ENCODE assay signal across 15 cellular contexts in genomic region chr17:12296120-12296727, GRCh38.
DNase-seq lines count a peak whose midpoint lies in the region; ATAC-seq and TF ChIP-seq lines count a peak whose summit lies in the region.
"Had no signal": no experiment of that assay in that cellular context is flagged by ENCODE, and none has a peak within 500 bp of the region (broad histone marks: within the 10 kb centered on the region; RNA-seq: fewer than 3 reads in every experiment).

No MANE protein-coding gene starts in this region.

- no peak overlapping the region for H2AK9ac ChIP-seq in IMR-90 (replicated peaks; ENCODE audit: low read depth, low read length, poor library complexity)

- no peaks in the 10 kb centered on the region for H4K20me1 ChIP-seq in IMR-90 (ENCODE audit: insufficient read depth, low read length)

- no peak overlapping the region for H2BK15ac ChIP-seq in IMR-90 (ENCODE audit: low read depth, low read length)

- peak overlapping the region; percentile 65 for H2AFZ ChIP-seq in IMR-90 (replicated peaks; ENCODE audit: low read length, poor library complexity)
- H2AFZ ChIP-seq: parathyroid adenoma had no signal

- H3K4me2 ChIP-seq in IMR-90 (ENCODE audit: low read depth, low read length) = peak overlapping the region; percentile 74

- no peak overlapping the region for H3K4me3 ChIP-seq in IMR-90 (ENCODE audit: insufficient read depth, low read depth, low read length)
- H3K4me3 ChIP-seq: uterus had no signal

- no peak for TF ChIP-seq CTCF in IMR-90 (conservative IDR thresholded peaks at IDR 0.05; ENCODE audit: low read depth, low read length)

- no peak overlapping the region; a peak in 1 of 4 replicates for H4K8ac ChIP-seq in IMR-90 (ENCODE audit: low read depth in 2 of 2, low read length in 2 of 2)

- H3K9me3 Mint-ChIP-seq in stimulated activated memory B cell treated with anti-CD40 and anti-IgM and Interleukin-4, amounts not matched to agents 10 μg/mL and 1 μg/mL and 100 μg/mL, for 72 hours = no peaks in the 10 kb centered on the region

- CTCF ChIA-PET in IMR-90 (lab: Yijun Ruan, JAX) = no interaction called here

- H2BK5ac ChIP-seq in IMR-90 (ENCODE audit: low read depth, low read length, poor library complexity, severe bottlenecking) = no peak overlapping the region

- in situ Hi-C loops in IMR-90 (cut with MboI; ENCODE audit: low sequenced_read_pairs) = no loop called here

- H2BK20ac ChIP-seq in IMR-90 (ENCODE audit: low read depth, low read length) = peak overlapping the region; percentile 21; the same call in 1 of the 2 replicates

- H3K4ac ChIP-seq in IMR-90 (ENCODE audit: low read depth, low read length) = no peak overlapping the region; the same call in 1 of the 2 replicates

- no peaks in the 10 kb centered on the region for H3K36me3 ChIP-seq in IMR-90 (ENCODE audit: control insufficient read depth, insufficient read depth, low read length)
- H3K36me3 ChIP-seq: uterus had no signal

- BruUV-seq in IMR-90 (replicated peaks; lab: Mats Ljungman, UMichigan) = no TSS peak

- TF ChIP-seq RAD21 in IMR-90 (IDR thresholded peaks at IDR 0.05; ENCODE audit: low read length) = no peak

- POLR2A ChIA-PET in IMR-90 (lab: Charles Lee; ENCODE audit: unreplicated experiment) = no interaction called here

- ATAC-seq in IMR-90 (ENCODE audit: low read depth) (peak; percentile 75), HG02610 (IDR thresholded peaks at IDR 0.05; ENCODE audit: unreplicated experiment) (no peak)
- no peak for ATAC-seq in stimulated activated memory B cell treated with anti-CD40 and anti-IgM and Interleukin-4, amounts not matched to agents 10 μg/mL and 1 μg/mL and 100 μg/mL, for 72 hours
- ATAC-seq: activated CD8-positive, alpha-beta memory T cell treated with anti-CD3 and anti-CD28 coated beads, Interleukin-2, amount 10 ng/mL, durations not matched to agents 7 days and 5 days had no signal

- H3K27ac Mint-ChIP-seq in stimulated activated memory B cell treated with anti-CD40 and anti-IgM and Interleukin-4, amounts not matched to agents 10 μg/mL and 1 μg/mL and 100 μg/mL, for 72 hours = no peak overlapping the region
- H3K27ac Mint-ChIP-seq: activated CD8-positive, alpha-beta memory T cell treated with anti-CD3 and anti-CD28 coated beads, Interleukin-2, amount 10 ng/mL, durations not matched to agents 7 days and 5 days; activated naive CD4-positive, alpha-beta T cell treated with anti-CD3 and anti-CD28 coated beads, Interleukin-2, amount 50 U/mL, for 24 hours; dendritic cell treated with granulocyte-macrophage colony-stimulating factor and Interleukin-4, amounts not matched to agents 40 ng/mL and 50 ng/mL, for 4 days had no signal

- H3K9me1 ChIP-seq in IMR-90 (ENCODE audit: insufficient read depth, low read length) = no peaks in the 10 kb centered on the region

- H3K18ac ChIP-seq in IMR-90 (ENCODE audit: low read depth, low read length) = peak overlapping the region; percentile 61; the same call in 1 of the 2 replicates

- no peak overlapping the region for H3K4me3 Mint-ChIP-seq in stimulated activated memory B cell treated with anti-CD40 and anti-IgM and Interleukin-4, amounts not matched to agents 10 μg/mL and 1 μg/mL and 100 μg/mL, for 72 hours
- H3K4me3 Mint-ChIP-seq: activated CD8-positive, alpha-beta memory T cell treated with anti-CD3 and anti-CD28 coated beads, Interleukin-2, amount 10 ng/mL, durations not matched to agents 7 days and 5 days; activated naive CD4-positive, alpha-beta T cell treated with anti-CD3 and anti-CD28 coated beads, Interleukin-2, amount 50 U/mL, for 24 hours; dendritic cell treated with granulocyte-macrophage colony-stimulating factor and Interleukin-4, amounts not matched to agents 40 ng/mL and 50 ng/mL, for 4 days had no signal

- peak overlapping the region; percentile 67; the same call in 1 of the 2 replicates for H4K5ac ChIP-seq in IMR-90 (ENCODE audit: low read depth, low read length)

- no peaks in the 10 kb centered on the region for H3K27me3 Mint-ChIP-seq in stimulated activated memory B cell treated with anti-CD40 and anti-IgM and Interleukin-4, amounts not matched to agents 10 μg/mL and 1 μg/mL and 100 μg/mL, for 72 hours
- H3K27me3 Mint-ChIP-seq: activated CD8-positive, alpha-beta memory T cell treated with anti-CD3 and anti-CD28 coated beads, Interleukin-2, amount 10 ng/mL, durations not matched to agents 7 days and 5 days; activated naive CD4-positive, alpha-beta T cell treated with anti-CD3 and anti-CD28 coated beads, Interleukin-2, amount 50 U/mL, for 24 hours; dendritic cell treated with granulocyte-macrophage colony-stimulating factor and Interleukin-4, amounts not matched to agents 40 ng/mL and 50 ng/mL, for 4 days had no signal

- DNase-seq in AG08396 (ENCODE audit: low spot score) = peak; percentile 16
- peak; percentile 60 for DNase-seq in IMR-90
- DNase-seq in ecto neural progenitor cell (ENCODE audit: low spot score) = peak; percentile 70
- peak; percentile 11 for DNase-seq in left kidney (ENCODE audit: low read depth, low spot score)
- no peak for DNase-seq in HPDE6-E6E7 (ENCODE audit: extremely low spot score)
- DNase-seq in stimulated activated CD4-positive, alpha-beta T cell treated with anti-CD3 and anti-CD28 coated beads, Interleukin-4, amount 100 ng/mL, for 1 hour = no peak
- DNase-seq: ACHN; activated CD8-positive, alpha-beta memory T cell treated with anti-CD3 and anti-CD28 coated beads, Interleukin-2, amount 10 ng/mL, durations not matched to agents 7 days and 5 days; uterus had no signal

- peak overlapping the region; percentile 17; the same call in 1 of the 2 replicates for H3K27ac ChIP-seq in IMR-90 (ENCODE audit: insufficient read depth, low read length)
- H3K27ac ChIP-seq: parathyroid adenoma, uterus, VCaP had no signal

- no peak overlapping the region for H3K9ac ChIP-seq in IMR-90 (ENCODE audit: low read depth, low read length)
- H3K9ac ChIP-seq: parathyroid adenoma had no signal

- WGBS in IMR-90 (ENCODE audit: extremely low coverage in 2 of 2, insufficient read length in 1 of 2), 2 experiments = no CpG with 5 or more reads among the region's 7 CpGs

- no peaks in the 10 kb centered on the region for H3K79me1 ChIP-seq in IMR-90 (ENCODE audit: low read depth in 1 of 2, low read length in 2 of 2)

- no peak overlapping the region for H2BK120ac ChIP-seq in IMR-90 (ENCODE audit: low read depth, low read length)

- no peak for TF ChIP-seq POLR2A in IMR-90 (IDR thresholded peaks at IDR 0.05; ENCODE audit: low read depth, low read length)

- no peak overlapping the region for H3K56ac ChIP-seq in IMR-90 (ENCODE audit: extremely low read depth, insufficient read depth, low read length)

- H3K14ac ChIP-seq in IMR-90 (replicated peaks; ENCODE audit: low read depth, low read length) = no peak overlapping the region; the same call in 1 of the 2 replicates

- H3K23ac ChIP-seq in IMR-90 (ENCODE audit: low read depth, low read length) = peak overlapping the region; percentile 5; the same call in 1 of the 2 replicates

- dilution Hi-C loops in IMR-90 (cut with HindIII; ENCODE audit: low sequenced_read_pairs, unreplicated experiment) = no loop called here

- no peaks in the 10 kb centered on the region for H3K4me1 Mint-ChIP-seq in stimulated activated memory B cell treated with anti-CD40 and anti-IgM and Interleukin-4, amounts not matched to agents 10 μg/mL and 1 μg/mL and 100 μg/mL, for 72 hours
- H3K4me1 Mint-ChIP-seq: activated CD8-positive, alpha-beta memory T cell treated with anti-CD3 and anti-CD28 coated beads, Interleukin-2, amount 10 ng/mL, durations not matched to agents 7 days and 5 days; activated naive CD4-positive, alpha-beta T cell treated with anti-CD3 and anti-CD28 coated beads, Interleukin-2, amount 50 U/mL, for 24 hours had no signal

- H3K9me3 ChIP-seq in IMR-90 (ENCODE audit: control insufficient read depth, insufficient read depth, low read length) = no peaks in the 10 kb centered on the region
- H3K9me3 ChIP-seq: uterus had no signal

- H3K27me3 ChIP-seq in IMR-90 (ENCODE audit: control insufficient read depth, insufficient read depth, low read length) = no peaks in the 10 kb centered on the region
- H3K27me3 ChIP-seq: uterus had no signal

- H2AK5ac ChIP-seq in IMR-90 (ENCODE audit: low read depth, low read length) = no peak overlapping the region

- H3K36me3 Mint-ChIP-seq in stimulated activated memory B cell treated with anti-CD40 and anti-IgM and Interleukin-4, amounts not matched to agents 10 μg/mL and 1 μg/mL and 100 μg/mL, for 72 hours = no peaks in the 10 kb centered on the region
- H3K36me3 Mint-ChIP-seq: activated CD8-positive, alpha-beta memory T cell treated with anti-CD3 and anti-CD28 coated beads, Interleukin-2, amount 10 ng/mL, durations not matched to agents 7 days and 5 days; activated naive CD4-positive, alpha-beta T cell treated with anti-CD3 and anti-CD28 coated beads, Interleukin-2, amount 50 U/mL, for 24 hours had no signal

- H4K91ac ChIP-seq in IMR-90 (ENCODE audit: insufficient read depth, low read depth, low read length) = no peak overlapping the region

- H3K4me1 ChIP-seq in IMR-90 (ENCODE audit: control insufficient read depth, insufficient read depth, low read length) = peaks cover 4% of the 10 kb centered on the region
- H3K4me1 ChIP-seq: parathyroid adenoma, uterus had no signal

- intact Hi-C loops in IMR-90 (cut with micrococcal nuclease) = no loop called here

TF ChIP-seq in IMR-90, 13 proteins besides CTCF, POLR2A, EP300 and RAD21 (continues in another document):
- TF ChIP-seq SMC3 (IDR thresholded peaks at IDR 0.05; ENCODE audit: low read depth, low read length) (no peak), RFX5 (IDR thresholded peaks at IDR 0.05; ENCODE audit: low read depth, low read length) (no peak), USF2 (IDR thresholded peaks at IDR 0.05; ENCODE audit: low read depth, low read length) (no peak), MXI1 (IDR thresholded peaks at IDR 0.05; ENCODE audit: borderline replicate concordance, low read depth, low read length) (no peak), ELK1 (IDR thresholded peaks at IDR 0.05; ENCODE audit: borderline replicate concordance, low read depth, low read length) (no peak), NFE2L2 (IDR thresholded peaks at IDR 0.05; ENCODE audit: low read depth, low read length) (no peak)

Comparison
In these comparisons a context has a peak if more than half of its experiments do, and no peak if none do; other contexts are left out.
1. DNase-seq: peak in AG08396 (single experiment), IMR-90 (single experiment), ecto neural progenitor cell (single experiment) and left kidney (single experiment); none in HPDE6-E6E7 (single experiment) and stimulated activated CD4-positive, alpha-beta T cell treated with anti-CD3 and anti-CD28 coated beads, Interleukin-4, amount 100 ng/mL, for 1 hour (single experiment).